Comparison of ENCODE assay signal across 1 cellular context in the genomic region with DNA sequence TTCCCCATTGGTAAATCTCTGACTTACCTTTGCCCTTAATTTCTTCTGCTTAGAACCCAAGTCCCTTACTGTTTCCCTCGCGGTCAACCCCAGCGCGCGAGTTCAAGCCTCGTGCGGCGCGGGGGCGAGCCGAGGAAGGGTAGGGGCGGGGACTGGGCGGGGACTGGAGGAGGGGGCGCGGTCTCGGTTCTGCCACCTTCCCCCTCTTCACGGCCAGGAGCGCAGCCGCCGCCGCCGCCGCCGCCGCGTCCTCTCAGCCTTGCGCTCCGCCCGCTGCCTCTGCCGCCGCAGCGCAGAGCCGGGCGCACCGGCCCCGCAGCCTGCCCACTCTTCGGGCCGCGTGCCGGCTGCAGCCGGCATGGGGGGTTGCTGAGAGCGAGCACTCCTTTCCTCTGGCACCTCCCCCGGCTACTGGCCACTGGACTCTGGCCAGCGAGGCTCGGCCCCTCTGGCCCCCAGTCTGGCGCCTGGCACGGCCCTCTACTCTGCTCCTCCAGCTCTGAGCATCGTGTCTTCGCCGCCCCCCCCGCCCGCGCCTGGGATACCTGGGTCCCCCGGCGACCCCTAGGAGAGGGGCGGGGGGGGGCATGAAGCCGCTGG.
A peak's percentile ranks its signal among the peaks of the same experiment; 100 is the strongest.
TF ChIP-seq lines count a peak whose summit lies in the region.

A gene with protein sequence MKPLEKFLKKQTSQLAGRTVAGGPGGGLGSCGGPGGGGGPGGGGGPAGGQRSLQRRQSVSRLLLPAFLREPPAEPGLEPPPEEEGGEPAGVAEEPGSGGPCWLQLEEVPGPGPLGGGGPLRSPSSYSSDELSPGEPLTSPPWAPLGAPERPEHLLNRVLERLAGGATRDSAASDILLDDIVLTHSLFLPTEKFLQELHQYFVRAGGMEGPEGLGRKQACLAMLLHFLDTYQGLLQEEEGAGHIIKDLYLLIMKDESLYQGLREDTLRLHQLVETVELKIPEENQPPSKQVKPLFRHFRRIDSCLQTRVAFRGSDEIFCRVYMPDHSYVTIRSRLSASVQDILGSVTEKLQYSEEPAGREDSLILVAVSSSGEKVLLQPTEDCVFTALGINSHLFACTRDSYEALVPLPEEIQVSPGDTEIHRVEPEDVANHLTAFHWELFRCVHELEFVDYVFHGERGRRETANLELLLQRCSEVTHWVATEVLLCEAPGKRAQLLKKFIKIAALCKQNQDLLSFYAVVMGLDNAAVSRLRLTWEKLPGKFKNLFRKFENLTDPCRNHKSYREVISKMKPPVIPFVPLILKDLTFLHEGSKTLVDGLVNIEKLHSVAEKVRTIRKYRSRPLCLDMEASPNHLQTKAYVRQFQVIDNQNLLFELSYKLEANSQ (plus strand): TSS at position 196 of the 600 bp plus-strand sequence. CDS start 392 bp downstream, at position 588.

TF ChIP-seq in K562, 482 proteins besides CTCF, POLR2A, EP300 and RAD21 (continued from another document and continues in another):
- TF ChIP-seq, protein P1, sequence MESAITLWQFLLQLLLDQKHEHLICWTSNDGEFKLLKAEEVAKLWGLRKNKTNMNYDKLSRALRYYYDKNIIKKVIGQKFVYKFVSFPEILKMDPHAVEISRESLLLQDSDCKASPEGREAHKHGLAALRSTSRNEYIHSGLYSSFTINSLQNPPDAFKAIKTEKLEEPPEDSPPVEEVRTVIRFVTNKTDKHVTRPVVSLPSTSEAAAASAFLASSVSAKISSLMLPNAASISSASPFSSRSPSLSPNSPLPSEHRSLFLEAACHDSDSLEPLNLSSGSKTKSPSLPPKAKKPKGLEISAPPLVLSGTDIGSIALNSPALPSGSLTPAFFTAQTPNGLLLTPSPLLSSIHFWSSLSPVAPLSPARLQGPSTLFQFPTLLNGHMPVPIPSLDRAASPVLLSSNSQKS (CRISPR knock-in tag; IDR thresholded peaks at IDR 0.05) = no peak
- peak; percentile 51; the same call in 1 of the 2 replicates for TF ChIP-seq RB1 (IDR thresholded peaks at IDR 0.05; ENCODE audit: low read depth)
- no peak for TF ChIP-seq NCOA2 (IDR thresholded peaks at IDR 0.05; ENCODE audit: partially characterized antibody in 2 of 2)
- TF ChIP-seq, protein P2, sequence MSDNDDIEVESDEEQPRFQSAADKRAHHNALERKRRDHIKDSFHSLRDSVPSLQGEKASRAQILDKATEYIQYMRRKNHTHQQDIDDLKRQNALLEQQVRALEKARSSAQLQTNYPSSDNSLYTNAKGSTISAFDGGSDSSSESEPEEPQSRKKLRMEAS (CRISPR knock-in tag; IDR thresholded peaks at IDR 0.05) = peak; percentile 80
- no peak for TF ChIP-seq PHF20 (IDR thresholded peaks at IDR 0.05; ENCODE audit: partially characterized antibody)
- TF ChIP-seq, protein P3, sequence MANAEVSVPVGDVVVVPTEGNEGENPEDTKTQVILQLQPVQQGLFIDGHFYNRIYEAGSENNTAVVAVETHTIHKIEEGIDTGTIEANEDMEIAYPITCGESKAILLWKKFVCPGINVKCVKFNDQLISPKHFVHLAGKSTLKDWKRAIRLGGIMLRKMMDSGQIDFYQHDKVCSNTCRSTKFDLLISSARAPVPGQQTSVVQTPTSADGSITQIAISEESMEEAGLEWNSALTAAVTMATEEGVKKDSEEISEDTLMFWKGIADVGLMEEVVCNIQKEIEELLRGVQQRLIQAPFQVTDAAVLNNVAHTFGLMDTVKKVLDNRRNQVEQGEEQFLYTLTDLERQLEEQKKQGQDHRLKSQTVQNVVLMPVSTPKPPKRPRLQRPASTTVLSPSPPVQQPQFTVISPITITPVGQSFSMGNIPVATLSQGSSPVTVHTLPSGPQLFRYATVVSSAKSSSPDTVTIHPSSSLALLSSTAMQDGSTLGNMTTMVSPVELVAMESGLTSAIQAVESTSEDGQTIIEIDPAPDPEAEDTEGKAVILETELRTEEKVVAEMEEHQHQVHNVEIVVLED (CRISPR knock-in tag; IDR thresholded peaks at IDR 0.05) = no peak
- TF ChIP-seq, protein P4, sequence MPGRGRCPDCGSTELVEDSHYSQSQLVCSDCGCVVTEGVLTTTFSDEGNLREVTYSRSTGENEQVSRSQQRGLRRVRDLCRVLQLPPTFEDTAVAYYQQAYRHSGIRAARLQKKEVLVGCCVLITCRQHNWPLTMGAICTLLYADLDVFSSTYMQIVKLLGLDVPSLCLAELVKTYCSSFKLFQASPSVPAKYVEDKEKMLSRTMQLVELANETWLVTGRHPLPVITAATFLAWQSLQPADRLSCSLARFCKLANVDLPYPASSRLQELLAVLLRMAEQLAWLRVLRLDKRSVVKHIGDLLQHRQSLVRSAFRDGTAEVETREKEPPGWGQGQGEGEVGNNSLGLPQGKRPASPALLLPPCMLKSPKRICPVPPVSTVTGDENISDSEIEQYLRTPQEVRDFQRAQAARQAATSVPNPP (IDR thresholded peaks at IDR 0.05; ENCODE audit: borderline replicate concordance, insufficient read depth, insufficient read length) = no peak
- TF ChIP-seq MIER1 (IDR thresholded peaks at IDR 0.05; ENCODE audit: low read depth) = no peak
- TF ChIP-seq HDAC6 (IDR thresholded peaks at IDR 0.05; ENCODE audit: low read depth, low read length) = no peak
- TF ChIP-seq BRD9 (IDR thresholded peaks at IDR 0.05; ENCODE audit: low read depth, partially characterized antibody) = no peak
- TF ChIP-seq FOXK2 (conservative IDR thresholded peaks at IDR 0.05 in 1 of 2, IDR thresholded peaks at IDR 0.05 in 1 of 2; ENCODE audit: low read depth in 2 of 2) = no peak
- TF ChIP-seq ZC3H11A (IDR thresholded peaks at IDR 0.05; ENCODE audit: low read depth, low read length) = no peak
- TF ChIP-seq IFI16 (CRISPR knock-in tag; IDR thresholded peaks at IDR 0.05) = no peak
- no peak for TF ChIP-seq SAFB (IDR thresholded peaks at IDR 0.05; ENCODE audit: borderline replicate concordance, low read depth, low read length)
- TF ChIP-seq EZH2 (IDR thresholded peaks at IDR 0.05; ENCODE audit: borderline replicate concordance, low read depth, low read length) = no peak
- TF ChIP-seq, protein P5, sequence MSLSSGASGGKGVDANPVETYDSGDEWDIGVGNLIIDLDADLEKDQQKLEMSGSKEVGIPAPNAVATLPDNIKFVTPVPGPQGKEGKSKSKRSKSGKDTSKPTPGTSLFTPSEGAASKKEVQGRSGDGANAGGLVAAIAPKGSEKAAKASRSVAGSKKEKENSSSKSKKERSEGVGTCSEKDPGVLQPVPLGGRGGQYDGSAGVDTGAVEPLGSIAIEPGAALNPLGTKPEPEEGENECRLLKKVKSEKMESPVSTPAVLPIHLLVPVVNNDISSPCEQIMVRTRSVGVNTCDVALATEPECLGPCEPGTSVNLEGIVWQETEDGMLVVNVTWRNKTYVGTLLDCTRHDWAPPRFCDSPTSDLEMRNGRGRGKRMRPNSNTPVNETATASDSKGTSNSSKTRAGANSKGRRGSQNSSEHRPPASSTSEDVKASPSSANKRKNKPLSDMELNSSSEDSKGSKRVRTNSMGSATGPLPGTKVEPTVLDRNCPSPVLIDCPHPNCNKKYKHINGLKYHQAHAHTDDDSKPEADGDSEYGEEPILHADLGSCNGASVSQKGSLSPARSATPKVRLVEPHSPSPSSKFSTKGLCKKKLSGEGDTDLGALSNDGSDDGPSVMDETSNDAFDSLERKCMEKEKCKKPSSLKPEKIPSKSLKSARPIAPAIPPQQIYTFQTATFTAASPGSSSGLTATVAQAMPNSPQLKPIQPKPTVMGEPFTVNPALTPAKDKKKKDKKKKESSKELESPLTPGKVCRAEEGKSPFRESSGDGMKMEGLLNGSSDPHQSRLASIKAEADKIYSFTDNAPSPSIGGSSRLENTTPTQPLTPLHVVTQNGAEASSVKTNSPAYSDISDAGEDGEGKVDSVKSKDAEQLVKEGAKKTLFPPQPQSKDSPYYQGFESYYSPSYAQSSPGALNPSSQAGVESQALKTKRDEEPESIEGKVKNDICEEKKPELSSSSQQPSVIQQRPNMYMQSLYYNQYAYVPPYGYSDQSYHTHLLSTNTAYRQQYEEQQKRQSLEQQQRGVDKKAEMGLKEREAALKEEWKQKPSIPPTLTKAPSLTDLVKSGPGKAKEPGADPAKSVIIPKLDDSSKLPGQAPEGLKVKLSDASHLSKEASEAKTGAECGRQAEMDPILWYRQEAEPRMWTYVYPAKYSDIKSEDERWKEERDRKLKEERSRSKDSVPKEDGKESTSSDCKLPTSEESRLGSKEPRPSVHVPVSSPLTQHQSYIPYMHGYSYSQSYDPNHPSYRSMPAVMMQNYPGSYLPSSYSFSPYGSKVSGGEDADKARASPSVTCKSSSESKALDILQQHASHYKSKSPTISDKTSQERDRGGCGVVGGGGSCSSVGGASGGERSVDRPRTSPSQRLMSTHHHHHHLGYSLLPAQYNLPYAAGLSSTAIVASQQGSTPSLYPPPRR (CRISPR knock-in tag; IDR thresholded peaks at IDR 0.05; ENCODE audit: borderline replicate concordance) = no peak
- no peak for TF ChIP-seq ZSCAN29 (IDR thresholded peaks at IDR 0.05)
- no peak for TF ChIP-seq TARDBP (IDR thresholded peaks at IDR 0.05)
- TF ChIP-seq ETV5 (CRISPR knock-in tag; IDR thresholded peaks at IDR 0.05; ENCODE audit: low read depth) = no peak
- TF ChIP-seq SIN3B (IDR thresholded peaks at IDR 0.05; ENCODE audit: low read depth) = no peak
- TF ChIP-seq CREBBP (IDR thresholded peaks at IDR 0.05; ENCODE audit: low read depth, low read length) = no peak
- no peak for TF ChIP-seq ZNF263 (CRISPR knock-in tag; IDR thresholded peaks at IDR 0.05; ENCODE audit: borderline replicate concordance)
- TF ChIP-seq, protein P6, sequence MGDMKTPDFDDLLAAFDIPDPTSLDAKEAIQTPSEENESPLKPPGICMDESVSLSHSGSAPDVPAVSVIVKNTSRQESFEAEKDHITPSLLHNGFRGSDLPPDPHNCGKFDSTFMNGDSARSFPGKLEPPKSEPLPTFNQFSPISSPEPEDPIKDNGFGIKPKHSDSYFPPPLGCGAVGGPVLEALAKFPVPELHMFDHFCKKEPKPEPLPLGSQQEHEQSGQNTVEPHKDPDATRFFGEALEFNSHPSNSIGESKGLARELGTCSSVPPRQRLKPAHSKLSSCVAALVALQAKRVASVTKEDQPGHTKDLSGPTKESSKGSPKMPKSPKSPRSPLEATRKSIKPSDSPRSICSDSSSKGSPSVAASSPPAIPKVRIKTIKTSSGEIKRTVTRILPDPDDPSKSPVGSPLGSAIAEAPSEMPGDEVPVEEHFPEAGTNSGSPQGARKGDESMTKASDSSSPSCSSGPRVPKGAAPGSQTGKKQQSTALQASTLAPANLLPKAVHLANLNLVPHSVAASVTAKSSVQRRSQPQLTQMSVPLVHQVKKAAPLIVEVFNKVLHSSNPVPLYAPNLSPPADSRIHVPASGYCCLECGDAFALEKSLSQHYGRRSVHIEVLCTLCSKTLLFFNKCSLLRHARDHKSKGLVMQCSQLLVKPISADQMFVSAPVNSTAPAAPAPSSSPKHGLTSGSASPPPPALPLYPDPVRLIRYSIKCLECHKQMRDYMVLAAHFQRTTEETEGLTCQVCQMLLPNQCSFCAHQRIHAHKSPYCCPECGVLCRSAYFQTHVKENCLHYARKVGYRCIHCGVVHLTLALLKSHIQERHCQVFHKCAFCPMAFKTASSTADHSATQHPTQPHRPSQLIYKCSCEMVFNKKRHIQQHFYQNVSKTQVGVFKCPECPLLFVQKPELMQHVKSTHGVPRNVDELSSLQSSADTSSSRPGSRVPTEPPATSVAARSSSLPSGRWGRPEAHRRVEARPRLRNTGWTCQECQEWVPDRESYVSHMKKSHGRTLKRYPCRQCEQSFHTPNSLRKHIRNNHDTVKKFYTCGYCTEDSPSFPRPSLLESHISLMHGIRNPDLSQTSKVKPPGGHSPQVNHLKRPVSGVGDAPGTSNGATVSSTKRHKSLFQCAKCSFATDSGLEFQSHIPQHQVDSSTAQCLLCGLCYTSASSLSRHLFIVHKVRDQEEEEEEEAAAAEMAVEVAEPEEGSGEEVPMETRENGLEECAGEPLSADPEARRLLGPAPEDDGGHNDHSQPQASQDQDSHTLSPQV (IDR thresholded peaks at IDR 0.05) = peak; percentile 67
- TF ChIP-seq, protein P7, sequence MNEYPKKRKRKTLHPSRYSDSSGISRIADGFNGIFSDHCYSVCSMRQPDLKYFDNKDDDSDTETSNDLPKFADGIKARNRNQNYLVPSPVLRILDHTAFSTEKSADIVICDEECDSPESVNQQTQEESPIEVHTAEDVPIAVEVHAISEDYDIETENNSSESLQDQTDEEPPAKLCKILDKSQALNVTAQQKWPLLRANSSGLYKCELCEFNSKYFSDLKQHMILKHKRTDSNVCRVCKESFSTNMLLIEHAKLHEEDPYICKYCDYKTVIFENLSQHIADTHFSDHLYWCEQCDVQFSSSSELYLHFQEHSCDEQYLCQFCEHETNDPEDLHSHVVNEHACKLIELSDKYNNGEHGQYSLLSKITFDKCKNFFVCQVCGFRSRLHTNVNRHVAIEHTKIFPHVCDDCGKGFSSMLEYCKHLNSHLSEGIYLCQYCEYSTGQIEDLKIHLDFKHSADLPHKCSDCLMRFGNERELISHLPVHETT (CRISPR knock-in tag; conservative IDR thresholded peaks at IDR 0.05 in 1 of 2, IDR thresholded peaks at IDR 0.05 in 1 of 2) = no peak
- TF ChIP-seq SUPT5H (IDR thresholded peaks at IDR 0.05) = no peak
- no peak for TF ChIP-seq FOXK1 (CRISPR knock-in tag; IDR thresholded peaks at IDR 0.05; ENCODE audit: borderline replicate concordance)
- TF ChIP-seq HDAC2 (IDR thresholded peaks at IDR 0.05) = no peak
- no peak for TF ChIP-seq E2F3 (CRISPR knock-in tag; IDR thresholded peaks at IDR 0.05)
- TF ChIP-seq TSC22D4 (tag; IDR thresholded peaks at IDR 0.05) = no peak
- TF ChIP-seq, protein P8, sequence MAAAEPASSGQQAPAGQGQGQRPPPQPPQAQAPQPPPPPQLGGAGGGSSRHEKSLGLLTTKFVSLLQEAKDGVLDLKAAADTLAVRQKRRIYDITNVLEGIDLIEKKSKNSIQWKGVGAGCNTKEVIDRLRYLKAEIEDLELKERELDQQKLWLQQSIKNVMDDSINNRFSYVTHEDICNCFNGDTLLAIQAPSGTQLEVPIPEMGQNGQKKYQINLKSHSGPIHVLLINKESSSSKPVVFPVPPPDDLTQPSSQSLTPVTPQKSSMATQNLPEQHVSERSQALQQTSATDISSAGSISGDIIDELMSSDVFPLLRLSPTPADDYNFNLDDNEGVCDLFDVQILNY (CRISPR knock-in tag; IDR thresholded peaks at IDR 0.05) = no peak
- TF ChIP-seq POLR3A (IDR thresholded peaks at IDR 0.05; ENCODE audit: borderline replicate concordance, extremely low read depth, insufficient read depth, insufficient read length) = no peak
- no peak for TF ChIP-seq SREBF1 (IDR thresholded peaks at IDR 0.05; ENCODE audit: borderline replicate concordance, low read depth, low read length)
- TF ChIP-seq TAF15 (IDR thresholded peaks at IDR 0.05; ENCODE audit: low read depth, low read length) = no peak
